Comparison of ENCODE assay signal across 8 cellular contexts in the genomic region with DNA sequence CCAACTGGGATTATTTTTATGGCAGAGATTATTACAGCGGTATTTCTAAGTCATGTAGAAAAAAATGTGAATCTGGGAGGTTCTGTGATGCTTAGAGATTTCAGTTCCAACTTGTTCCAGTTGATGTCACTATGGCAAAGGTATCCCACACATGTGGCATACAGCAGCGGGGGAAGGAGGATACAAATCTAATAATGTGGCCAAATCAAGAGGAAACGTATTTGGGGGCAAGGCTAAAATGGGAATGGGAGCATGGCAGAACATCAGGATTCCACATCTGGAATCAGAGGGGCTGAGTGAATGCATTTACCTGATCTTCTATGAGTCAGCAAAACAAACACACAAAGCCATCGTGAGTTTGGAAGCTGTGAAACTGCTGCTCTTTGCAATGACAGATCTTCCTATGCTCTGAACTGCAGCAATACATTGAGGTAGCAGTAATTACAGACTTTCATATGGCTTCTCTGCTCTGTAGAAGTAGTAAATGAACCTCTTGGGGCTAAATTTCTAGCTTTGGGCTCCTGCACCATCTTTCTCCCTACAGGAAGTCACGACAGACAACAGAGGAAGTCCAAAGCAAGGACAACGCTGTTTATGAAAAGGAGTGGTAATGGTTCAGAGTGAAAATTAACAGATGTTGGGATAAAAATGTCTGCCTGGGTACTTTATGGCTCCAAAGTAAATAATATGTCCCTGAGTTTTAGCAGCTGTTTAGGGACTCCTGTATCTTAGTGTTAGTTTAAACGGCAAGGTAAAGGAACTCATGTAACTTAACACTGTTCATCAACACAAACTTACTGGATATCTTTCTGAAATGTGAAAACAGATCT. TPM values are rescaled to one million over a fixed set of nuclear protein-coding genes. Genes with fewer than 3 reads are reported as not detected.
DNase-seq lines count a peak whose midpoint lies in the region; ATAC-seq and TF ChIP-seq lines count a peak whose summit lies in the region.

No MANE protein-coding gene starts in this region.

- H3K36me3 Mint-ChIP-seq in activated naive CD4-positive, alpha-beta T cell treated with anti-CD3 and anti-CD28 coated beads, Interleukin-2, amount 50 U/mL, for 72 hours, result no peaks in the 10 kb centered on the region

- intact Hi-C loops in heart left ventricle (cut with DNase I) (loop anchor here in 4 of 10 donors (5.0 to 10.0 kb wide), 2 partner anchors 924 to 927 kb away; no protein-coding TSS in a partner anchor), prostate gland (cut with DNase I) (loop anchor here (10.0 kb wide), 1 partner anchor 924 kb away; no protein-coding TSS in a partner anchor)

- H3K4me1 ChIP-seq in heart left ventricle (peaks cover 0 to 12% (median 0%) of the 10 kb centered on the region in 12 donors), prostate gland (replicated peaks) (no peaks in the 10 kb centered on the region)

- peak; percentile 42 for TF ChIP-seq CTCF in AG04450 (IDR thresholded peaks at IDR 0.05; ENCODE audit: low read depth, low read length)
- TF ChIP-seq CTCF in GM10248 (IDR thresholded peaks at IDR 0.05; ENCODE audit: control extremely low read depth, extremely low read depth, low read depth, missing control alignments), result peak; percentile 19
- peak in 11 of 12 donors; percentile 5 to 61 (median 37) for TF ChIP-seq CTCF in heart left ventricle (IDR thresholded peaks at IDR 0.05)
- TF ChIP-seq CTCF in prostate gland (IDR thresholded peaks at IDR 0.05), result peak in 2 of 4 experiments; percentile 15 to 41

- ATAC-seq in HG02852 (IDR thresholded peaks at IDR 0.05; ENCODE audit: unreplicated experiment) (peak; percentile 74), heart left ventricle (peak in 2 of 4 donors; percentile 57 to 69)
- ATAC-seq in activated naive CD4-positive, alpha-beta T cell treated with anti-CD3 and anti-CD28 coated beads, Interleukin-2, amount 50 U/mL, for 72 hours, result peak; percentile 67 to 73

- H3K36me3 ChIP-seq in heart left ventricle, result no peaks in the 10 kb centered on the region
- no peaks in the 10 kb centered on the region for H3K36me3 ChIP-seq in prostate gland

- WGBS in heart left ventricle, 4 donors, result 20 to 27% (median 20%) methylated on average over 7 of the region's 7 CpGs
- 2% methylated on average over 7 of the region's 7 CpGs for WGBS in prostate gland

- H3K4me3 ChIP-seq in AG04450 (ENCODE audit: low read depth, low read length) (peak overlapping the region; percentile 41), heart left ventricle (peak overlapping the region in 9 of 12 donors; percentile 20 to 52 (median 41)), prostate gland (peak overlapping the region; percentile 11 to 15)

- H3K9me3 Mint-ChIP-seq in activated naive CD4-positive, alpha-beta T cell treated with anti-CD3 and anti-CD28 coated beads, Interleukin-2, amount 50 U/mL, for 72 hours, result no peaks in the 10 kb centered on the region

- no peaks in the 10 kb centered on the region for H3K9me3 ChIP-seq in AG04450 (ENCODE audit: control insufficient read depth, insufficient read depth, low read length)
- no peaks in the 10 kb centered on the region for H3K9me3 ChIP-seq in heart left ventricle
- H3K9me3 ChIP-seq in prostate gland, result no peaks in the 10 kb centered on the region

- POLR2A ChIA-PET in AG04450 (lab: Yijun Ruan, JAX) (no interaction called here), GM10248 (lab: Yijun Ruan, JAX) (no interaction called here)

- TF ChIP-seq POLR2A in heart left ventricle (IDR thresholded peaks at IDR 0.05), result no peak
- no peak for TF ChIP-seq POLR2A in prostate gland (IDR thresholded peaks at IDR 0.05)

- DNase-seq in AG04450 (ENCODE audit: low read depth, low spot score), result no peak
- DNase-seq in GM10248 (ENCODE audit: extremely low spot score), result peak; percentile 17
- peak; percentile 61 to 67 for DNase-seq in NCI-H446 (lab: John Stamatoyannopoulos, UW)
- peak in 1 of 2 donors; percentile 8 for DNase-seq in activated naive CD4-positive, alpha-beta T cell treated with anti-CD3 and anti-CD28 coated beads, Interleukin-2, amount 50 U/mL, for 72 hours (ENCODE audit: low spot score in 2 of 2)
- no peak for DNase-seq in heart left ventricle
- DNase-seq in prostate gland (ENCODE audit: low spot score), result no peak
- DNase-seq in GM19240 (ENCODE audit: insufficient read length, low spot score), result no peak

- H3K27me3 ChIP-seq in AG04450 (ENCODE audit: control insufficient read depth, insufficient read depth, low read length), result no peaks in the 10 kb centered on the region
- peaks cover 0 to 9% (median 0%) of the 10 kb centered on the region in 9 donors for H3K27me3 ChIP-seq in heart left ventricle
- H3K27me3 ChIP-seq in prostate gland (replicated peaks; ENCODE audit: insufficient read depth), result no peaks in the 10 kb centered on the region

- CTCF ChIA-PET in AG04450 (lab: Charles Lee) (interaction anchor here (1.2 to 1.9 kb wide), 2 partner anchors 11 to 110 kb away, joined by 3 to 10 read pairs; no protein-coding TSS in a partner anchor), GM10248 (lab: Yijun Ruan, JAX) (interaction anchor here (1.1 to 2.7 kb wide), 4 partner anchors 10 to 162 kb away, joined by 3 to 27 read pairs (median 4); no protein-coding TSS in a partner anchor)

- H3K27ac ChIP-seq in AG04450 (ENCODE audit: low read depth, low read length) (no peak overlapping the region), heart left ventricle (peak overlapping the region in 3 of 12 donors; percentile 4 to 69 (median 24)), prostate gland (peak overlapping the region in 1 of 2 donors; percentile 27)

- peak overlapping the region in 1 of 2 donors; percentile 55 for H3K27ac Mint-ChIP-seq in activated naive CD4-positive, alpha-beta T cell treated with anti-CD3 and anti-CD28 coated beads, Interleukin-2, amount 50 U/mL, for 72 hours

RNA-seq across cellular contexts. Expression of a gene that starts 55.6 kb away (rescaled TPM):
- polyA plus RNA-seq in AG04450 (2011; rRNA removed) (17.5 and 26.6 TPM in 2 replicates), heart left ventricle (1 to 10 TPM; 6.1 to 7.2 TPM)
- 5.9 and 12.9 TPM in 2 replicates for polyA minus RNA-seq in AG04450 (2011; rRNA and poly(A)+ RNA removed)
- total RNA-seq in activated naive CD4-positive, alpha-beta T cell treated with anti-CD3 and anti-CD28 coated beads, Interleukin-2, amount 50 U/mL, for 72 hours, result 10 to 100 TPM; 19.1 to 26.4 TPM
- total RNA-seq in heart left ventricle (10 to 100 TPM in 8 of 9 donors, 1 to 10 TPM in 1; 9.0 to 20.6 (median 15.6) TPM), prostate gland (10 to 100 TPM; 18.9 to 19.9 TPM)

RNA-seq across cellular contexts. Expression of a gene that starts 55.6 kb away (rescaled TPM):
- polyA plus RNA-seq in AG04450 (2011; rRNA removed) (142 and 222 TPM in 2 replicates), heart left ventricle (1,000 to 10,000 TPM in 1 of 2 donors, 100 to 1,000 TPM in 1; 719 to 1,745 TPM)
- polyA minus RNA-seq in AG04450 (2011; rRNA and poly(A)+ RNA removed), result 21.1 and 35.4 TPM in 2 replicates
- 100 to 1,000 TPM; 114 to 139 TPM for total RNA-seq in activated naive CD4-positive, alpha-beta T cell treated with anti-CD3 and anti-CD28 coated beads, Interleukin-2, amount 50 U/mL, for 72 hours
- total RNA-seq in heart left ventricle (100 to 1,000 TPM; 479 to 989 (median 653) TPM), prostate gland (100 to 1,000 TPM in 1 of 2 donors, 10 to 100 TPM in 1; 91.8 to 139 TPM)

Comparison
In these comparisons a context has a peak if more than half of its experiments do, and no peak if none do; other contexts are left out.
1. DNase-seq: peak in GM10248 (single experiment) and NCI-H446 (2 of 2); none in AG04450 (single experiment), heart left ventricle (0 of 5), prostate gland (single experiment) and GM19240 (single experiment).
2. Peak in every context shown above with its lines, with median percentiles within 50 percentile points of each other: H3K4me3 ChIP-seq.